Comparison of ENCODE assay signal across 27 cellular contexts in the genomic region with DNA sequence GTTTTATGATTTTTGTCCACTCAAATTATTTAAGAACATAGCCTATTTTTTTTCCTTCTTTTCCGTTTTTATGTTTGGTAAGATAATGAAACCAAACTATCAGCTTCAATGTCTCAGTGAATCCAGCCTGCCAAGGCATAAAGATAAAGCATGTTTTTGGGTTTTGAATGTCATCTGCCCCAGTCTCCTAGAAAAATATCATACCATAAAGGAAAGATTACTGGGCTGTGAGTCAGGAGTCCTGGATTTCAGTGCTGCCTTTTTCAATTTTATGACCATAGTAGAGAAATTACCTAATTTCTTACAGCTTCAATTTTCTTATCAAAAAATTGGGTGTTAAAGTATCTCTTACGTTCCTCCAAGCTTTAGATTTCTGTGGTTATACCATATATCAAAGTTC.
DNase-seq lines count a peak whose midpoint lies in the region; ATAC-seq, FAIRE-seq and TF ChIP-seq lines count a peak whose summit lies in the region.
"Had no signal": no experiment of that assay in that cellular context is flagged by ENCODE, and none has a peak within 500 bp of the region (broad histone marks: within the 10 kb centered on the region; RNA-seq: fewer than 3 reads in every experiment).

No MANE protein-coding gene starts in this region.

- H3K56ac ChIP-seq in IMR-90 (ENCODE audit: extremely low read depth, insufficient read depth, low read length), result no peak overlapping the region

- no peaks in the 10 kb centered on the region for H3K79me1 ChIP-seq in IMR-90 (ENCODE audit: low read depth in 1 of 2, low read length in 2 of 2)

- no peaks in the 10 kb centered on the region for H3K9me3 Mint-ChIP-seq in astrocyte (ENCODE audit: unreplicated experiment)
- H3K9me3 Mint-ChIP-seq in osteocyte (ENCODE audit: unreplicated experiment), result no peaks in the 10 kb centered on the region
- H3K9me3 Mint-ChIP-seq: nephron; stimulated activated memory B cell treated with anti-CD40 and anti-IgM and Interleukin-4, amounts not matched to agents 10 μg/mL and 1 μg/mL and 100 μg/mL, for 72 hours had no signal

- no peak overlapping the region for H2AK9ac ChIP-seq in IMR-90 (replicated peaks; ENCODE audit: low read depth, low read length, poor library complexity)

- no peak for ATAC-seq in IMR-90 (ENCODE audit: low read depth)
- ATAC-seq in foreskin keratinocyte, result peak; percentile 77
- ATAC-seq: activated CD4-positive, alpha-beta T cell treated with anti-CD3 and anti-CD28 coated beads for 36 hours; gastrocnemius medialis; HCT116; stimulated activated memory B cell treated with anti-CD40 and anti-IgM and Interleukin-4, amounts not matched to agents 10 μg/mL and 1 μg/mL and 100 μg/mL, for 72 hours had no signal

- intact Hi-C loops in IMR-90 (cut with micrococcal nuclease), result no loop called here

- H4K5ac ChIP-seq in IMR-90 (ENCODE audit: low read depth, low read length), result no peak overlapping the region

- H3K4me3 ChIP-seq in ACC112 (ENCODE audit: low read depth, low read length) (peak overlapping the region; percentile 67), IMR-90 (ENCODE audit: insufficient read depth, low read depth, low read length) (no peak overlapping the region), astrocyte (ENCODE audit: insufficient read depth, low read depth, low read length) (no peak overlapping the region)
- H3K4me3 ChIP-seq: dorsolateral prefrontal cortex, gastrocnemius medialis, pancreas, PC-9 had no signal

- H3K9me3 ChIP-seq in IMR-90 (ENCODE audit: control insufficient read depth, insufficient read depth, low read length) (no peaks in the 10 kb centered on the region), astrocyte (ENCODE audit: insufficient read depth, low read depth, low read length) (no peaks in the 10 kb centered on the region)
- H3K9me3 ChIP-seq: gastrocnemius medialis, pancreas had no signal

- H4K91ac ChIP-seq in IMR-90 (ENCODE audit: insufficient read depth, low read depth, low read length), result no peak overlapping the region

- H2BK5ac ChIP-seq in IMR-90 (ENCODE audit: low read depth, low read length, poor library complexity, severe bottlenecking), result no peak overlapping the region

- H3K27ac ChIP-seq in ACC112 (ENCODE audit: low read depth, low read length), result peak overlapping the region; percentile 68
- H3K27ac ChIP-seq in IMR-90 (ENCODE audit: insufficient read depth, low read length), result no peak overlapping the region
- H3K27ac ChIP-seq in astrocyte (ENCODE audit: low read depth, low read length), result no peak overlapping the region
- no peak overlapping the region for H3K27ac ChIP-seq in foreskin keratinocyte
- H3K27ac ChIP-seq: C4-2B, dorsolateral prefrontal cortex, gastrocnemius medialis, pancreas, PC-9 had no signal

- H3K27me3 ChIP-seq in ACC112 (ENCODE audit: insufficient read depth, low read length) (no peaks in the 10 kb centered on the region), IMR-90 (ENCODE audit: control insufficient read depth, insufficient read depth, low read length) (no peaks in the 10 kb centered on the region; the same call in 1 of the 2 replicates), astrocyte (ENCODE audit: insufficient read depth, low read length) (no peaks in the 10 kb centered on the region), foreskin keratinocyte (no peaks in the 10 kb centered on the region)
- H3K27me3 ChIP-seq: dorsolateral prefrontal cortex, gastrocnemius medialis, pancreas had no signal

- no peak overlapping the region for H3K23ac ChIP-seq in IMR-90 (ENCODE audit: low read depth, low read length)

- H3K4me1 ChIP-seq in ACC112 (ENCODE audit: control insufficient read depth, insufficient read depth, low read length, unreplicated experiment) (peaks cover 27% of the 10 kb centered on the region), IMR-90 (ENCODE audit: control insufficient read depth, insufficient read depth, low read length) (peaks cover 2% of the 10 kb centered on the region; the same call in 1 of the 2 replicates), astrocyte (ENCODE audit: insufficient read depth, low read length) (peaks cover 8% of the 10 kb centered on the region), foreskin keratinocyte (peaks cover 4% of the 10 kb centered on the region)
- H3K4me1 ChIP-seq: gastrocnemius medialis had no signal

- no peak overlapping the region for H3K9ac ChIP-seq in IMR-90 (ENCODE audit: low read depth, low read length)
- H3K9ac ChIP-seq in astrocyte (ENCODE audit: low read length), result no peak overlapping the region

- H3K4me3 Mint-ChIP-seq in astrocyte (ENCODE audit: unreplicated experiment), result no peak overlapping the region
- H3K4me3 Mint-ChIP-seq in osteocyte (ENCODE audit: unreplicated experiment), result no peak overlapping the region
- H3K4me3 Mint-ChIP-seq: activated CD4-positive, alpha-beta T cell treated with anti-CD3 and anti-CD28 coated beads for 36 hours; nephron; stimulated activated memory B cell treated with anti-CD40 and anti-IgM and Interleukin-4, amounts not matched to agents 10 μg/mL and 1 μg/mL and 100 μg/mL, for 72 hours had no signal

- no CpG with 5 or more reads among the region's 2 CpGs for WGBS in IMR-90 (ENCODE audit: extremely low coverage in 2 of 2, insufficient read length in 1 of 2), 2 experiments

- no peak overlapping the region for H4K8ac ChIP-seq in IMR-90 (ENCODE audit: low read depth in 2 of 2, low read length in 2 of 2)

- H3K36me3 Mint-ChIP-seq in astrocyte (ENCODE audit: low read depth, unreplicated experiment), result no peaks in the 10 kb centered on the region
- no peaks in the 10 kb centered on the region for H3K36me3 Mint-ChIP-seq in osteocyte (ENCODE audit: unreplicated experiment)
- H3K36me3 Mint-ChIP-seq: stimulated activated memory B cell treated with anti-CD40 and anti-IgM and Interleukin-4, amounts not matched to agents 10 μg/mL and 1 μg/mL and 100 μg/mL, for 72 hours had no signal

- no peak overlapping the region for H3K27ac Mint-ChIP-seq in astrocyte (ENCODE audit: unreplicated experiment)
- H3K27ac Mint-ChIP-seq in osteocyte (ENCODE audit: unreplicated experiment), result no peak overlapping the region
- H3K27ac Mint-ChIP-seq: activated CD4-positive, alpha-beta T cell treated with anti-CD3 and anti-CD28 coated beads for 36 hours; nephron; stimulated activated memory B cell treated with anti-CD40 and anti-IgM and Interleukin-4, amounts not matched to agents 10 μg/mL and 1 μg/mL and 100 μg/mL, for 72 hours had no signal

- no peak overlapping the region for H2BK120ac ChIP-seq in IMR-90 (ENCODE audit: low read depth, low read length)

- no peak for TF ChIP-seq RAD21 in IMR-90 (IDR thresholded peaks at IDR 0.05; ENCODE audit: low read length)

- H3K27me3 Mint-ChIP-seq in astrocyte (ENCODE audit: low read depth, unreplicated experiment), result no peaks in the 10 kb centered on the region
- no peaks in the 10 kb centered on the region for H3K27me3 Mint-ChIP-seq in osteocyte (ENCODE audit: unreplicated experiment)
- H3K27me3 Mint-ChIP-seq: stimulated activated memory B cell treated with anti-CD40 and anti-IgM and Interleukin-4, amounts not matched to agents 10 μg/mL and 1 μg/mL and 100 μg/mL, for 72 hours had no signal

- no peak overlapping the region for H3K14ac ChIP-seq in IMR-90 (replicated peaks; ENCODE audit: low read depth, low read length)

- dilution Hi-C loops in IMR-90 (cut with HindIII; ENCODE audit: low sequenced_read_pairs, unreplicated experiment), result no loop called here

- in situ Hi-C loops in IMR-90 (cut with MboI; ENCODE audit: low sequenced_read_pairs), result no loop called here

- H3K4ac ChIP-seq in IMR-90 (ENCODE audit: low read depth, low read length), result no peak overlapping the region

- peak overlapping the region; percentile 31; the same call in 1 of the 2 replicates for H3K4me2 ChIP-seq in IMR-90 (ENCODE audit: low read depth, low read length)
- H3K4me2 ChIP-seq in astrocyte (ENCODE audit: low read length), result peak overlapping the region; percentile 13
- H3K4me2 ChIP-seq: PC-9 had no signal

- H3K4me1 Mint-ChIP-seq in astrocyte (ENCODE audit: low read depth, unreplicated experiment), result peaks cover 16% of the 10 kb centered on the region
- H3K4me1 Mint-ChIP-seq in osteocyte (ENCODE audit: unreplicated experiment), result peaks cover 8% of the 10 kb centered on the region
- H3K4me1 Mint-ChIP-seq: activated CD4-positive, alpha-beta T cell treated with anti-CD3 and anti-CD28 coated beads for 36 hours; nephron; stimulated activated memory B cell treated with anti-CD40 and anti-IgM and Interleukin-4, amounts not matched to agents 10 μg/mL and 1 μg/mL and 100 μg/mL, for 72 hours had no signal

- H4K20me1 ChIP-seq in IMR-90 (ENCODE audit: insufficient read depth, low read length) (no peaks in the 10 kb centered on the region), astrocyte (ENCODE audit: insufficient read depth, low read length) (no peaks in the 10 kb centered on the region)

- BruUV-seq in IMR-90 (replicated peaks; lab: Mats Ljungman, UMichigan), result no TSS peak

- POLR2A ChIA-PET in IMR-90 (lab: Charles Lee; ENCODE audit: unreplicated experiment), result no interaction called here

- H3K36me3 ChIP-seq in ACC112 (ENCODE audit: insufficient read depth, low read length) (no peaks in the 10 kb centered on the region), IMR-90 (ENCODE audit: control insufficient read depth, insufficient read depth, low read length) (no peaks in the 10 kb centered on the region), astrocyte (ENCODE audit: insufficient read depth, low read length) (no peaks in the 10 kb centered on the region)
- H3K36me3 ChIP-seq: gastrocnemius medialis, pancreas had no signal

- TF ChIP-seq CTCF in IMR-90 (conservative IDR thresholded peaks at IDR 0.05; ENCODE audit: low read depth, low read length) (no peak), astrocyte (IDR thresholded peaks at IDR 0.05; ENCODE audit: insufficient read depth, low read depth, low read length) (no peak), foreskin keratinocyte (conservative IDR thresholded peaks at IDR 0.05) (no peak), osteocyte (IDR thresholded peaks at IDR 0.05) (no peak)

- no peak for FAIRE-seq in astrocyte (lab: Jason Lieb, UNC)
- FAIRE-seq: bronchial epithelial cell, pancreas, urothelium cell line had no signal

- no peaks in the 10 kb centered on the region for H3K79me2 ChIP-seq in ACC112 (ENCODE audit: control insufficient read depth, insufficient read depth, low read length, unreplicated experiment)
- H3K79me2 ChIP-seq in astrocyte (ENCODE audit: insufficient read depth, low read length), result no peaks in the 10 kb centered on the region

- no peak overlapping the region for H2AK5ac ChIP-seq in IMR-90 (ENCODE audit: low read depth, low read length)

- no peak overlapping the region for H2BK20ac ChIP-seq in IMR-90 (ENCODE audit: low read depth, low read length)

- CTCF ChIA-PET in IMR-90 (lab: Yijun Ruan, JAX), result no interaction called here

- TF ChIP-seq POLR2A in IMR-90 (IDR thresholded peaks at IDR 0.05; ENCODE audit: low read depth, low read length), result no peak

- peaks cover 2% of the 10 kb centered on the region; the same call in 1 of the 2 replicates for H3K9me1 ChIP-seq in IMR-90 (ENCODE audit: insufficient read depth, low read length)

- DNase-seq in IMR-90 (peak; percentile 15), astrocyte (ENCODE audit: low read depth) (peak; percentile 29), foreskin keratinocyte (peak in 1 of 2 donors; percentile 50), NCI-H526 treated with DMSO at 0.1 percent for 48 hours (lab: John Stamatoyannopoulos, UW) (no peak), mesenteric fat pad (ENCODE audit: low spot score) (no peak), osteocyte (ENCODE audit: extremely low spot score, unreplicated experiment) (no peak), NCI-H510A (lab: John Stamatoyannopoulos, UW) (no peak)
- DNase-seq: activated CD4-positive, alpha-beta T cell treated with anti-CD3 and anti-CD28 coated beads for 36 hours; activated gamma-delta T cell; Calu3; DND-41; dorsolateral prefrontal cortex; gastrocnemius medialis; islet precursor cell; NCI-H1092 treated with DMSO at 0.1 percent for 48 hours; NCI-H446; pancreas; PC-9; Right ventricle myocardium superior; stimulated activated CD4-positive, alpha-beta T cell treated with anti-CD3 and anti-CD28 coated beads, Interleukin-4, amount 100 ng/mL, for 1 hour had no signal

- no peak overlapping the region for H2BK15ac ChIP-seq in IMR-90 (ENCODE audit: low read depth, low read length)

- H2AFZ ChIP-seq in ACC112 (ENCODE audit: low read length, unreplicated experiment) (peak overlapping the region; percentile 67), IMR-90 (replicated peaks; ENCODE audit: low read length, poor library complexity) (no peak overlapping the region), astrocyte (ENCODE audit: low read depth, low read length) (no peak overlapping the region)
- H2AFZ ChIP-seq: PC-9 had no signal

- no peak overlapping the region for H3K18ac ChIP-seq in IMR-90 (ENCODE audit: low read depth, low read length)

Comparison
In these comparisons a context has a peak if more than half of its experiments do, and no peak if none do; other contexts are left out.
1. DNase-seq: peak in IMR-90 (single experiment) and astrocyte (single experiment); none in NCI-H526 treated with DMSO at 0.1 percent for 48 hours (single experiment), mesenteric fat pad (single experiment), osteocyte (single experiment) and NCI-H510A (single experiment).